1 cellular context compared by ENCODE assay signal in the genomic region with DNA sequence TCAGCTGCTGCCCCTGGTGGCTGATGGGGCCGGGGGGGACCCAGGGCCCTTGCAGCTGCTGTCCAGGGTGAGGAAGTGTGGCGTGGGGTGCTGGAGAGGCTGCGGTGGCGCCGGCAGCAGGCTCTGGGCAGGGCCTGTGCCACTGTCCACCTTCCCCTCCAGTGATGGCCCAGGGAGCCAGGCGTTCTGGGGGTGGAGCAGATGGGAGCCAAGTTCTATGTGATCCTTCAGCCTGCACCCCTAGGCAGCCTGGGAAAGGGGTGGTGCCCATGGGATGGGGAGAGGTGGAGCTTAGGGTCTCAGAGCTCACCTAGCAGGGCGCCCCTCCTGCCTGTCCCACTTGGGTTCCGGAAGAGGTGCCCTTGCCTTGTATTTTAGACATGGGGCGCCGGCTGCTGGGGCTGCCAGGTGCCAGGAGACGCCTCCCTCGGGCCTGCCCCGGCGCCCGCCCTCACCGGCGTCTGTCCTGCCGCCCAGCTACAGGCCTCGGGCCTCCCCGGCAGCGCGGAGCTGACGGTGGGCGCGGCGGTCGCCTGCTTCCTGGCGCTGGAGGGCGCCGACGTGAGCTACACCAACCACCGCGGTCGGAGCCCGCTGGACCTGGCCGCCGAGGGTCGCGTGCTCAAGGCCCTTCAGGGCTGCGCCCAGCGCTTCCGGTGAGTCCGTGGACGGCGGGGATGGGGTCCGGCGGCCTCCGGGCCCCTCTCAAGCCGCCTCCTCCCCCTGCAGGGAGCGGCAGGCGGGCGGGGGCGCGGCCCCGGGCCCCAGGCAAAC.
TF ChIP-seq lines count a peak whose summit lies in the region.

No MANE protein-coding gene starts in this region.

TF ChIP-seq in SK-N-SH treated with all-trans-retinoic acid at 6 μM for 48 hours, 23 proteins besides CTCF, POLR2A, EP300 and RAD21 (continued from another document):
- TF ChIP-seq, protein P1, sequence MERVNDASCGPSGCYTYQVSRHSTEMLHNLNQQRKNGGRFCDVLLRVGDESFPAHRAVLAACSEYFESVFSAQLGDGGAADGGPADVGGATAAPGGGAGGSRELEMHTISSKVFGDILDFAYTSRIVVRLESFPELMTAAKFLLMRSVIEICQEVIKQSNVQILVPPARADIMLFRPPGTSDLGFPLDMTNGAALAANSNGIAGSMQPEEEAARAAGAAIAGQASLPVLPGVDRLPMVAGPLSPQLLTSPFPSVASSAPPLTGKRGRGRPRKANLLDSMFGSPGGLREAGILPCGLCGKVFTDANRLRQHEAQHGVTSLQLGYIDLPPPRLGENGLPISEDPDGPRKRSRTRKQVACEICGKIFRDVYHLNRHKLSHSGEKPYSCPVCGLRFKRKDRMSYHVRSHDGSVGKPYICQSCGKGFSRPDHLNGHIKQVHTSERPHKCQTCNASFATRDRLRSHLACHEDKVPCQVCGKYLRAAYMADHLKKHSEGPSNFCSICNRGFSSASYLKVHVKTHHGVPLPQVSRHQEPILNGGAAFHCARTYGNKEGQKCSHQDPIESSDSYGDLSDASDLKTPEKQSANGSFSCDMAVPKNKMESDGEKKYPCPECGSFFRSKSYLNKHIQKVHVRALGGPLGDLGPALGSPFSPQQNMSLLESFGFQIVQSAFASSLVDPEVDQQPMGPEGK (CRISPR knock-in tag; IDR thresholded peaks at IDR 0.05; ENCODE audit: borderline replicate concordance): no peak
- no peak for TF ChIP-seq TOX (CRISPR knock-in tag; IDR thresholded peaks at IDR 0.05; ENCODE audit: borderline replicate concordance)
